8 cellular contexts compared by ENCODE assay signal in genomic region chr3:129824926-129825541, GRCh38.
A peak's percentile ranks its signal among the peaks of the same experiment; 100 is the strongest.
DNase-seq lines count a peak whose midpoint lies in the region; ATAC-seq, FAIRE-seq and TF ChIP-seq lines count a peak whose summit lies in the region.

No MANE protein-coding gene starts in this region.

- H3K27ac ChIP-seq in astrocyte (ENCODE audit: low read depth, low read length), result no peak overlapping the region

- no peak for ATAC-seq in GM19324 (IDR thresholded peaks at IDR 0.05; ENCODE audit: low FRiP score, unreplicated experiment)

- H3K79me2 ChIP-seq in astrocyte (ENCODE audit: insufficient read depth, low read length), result peaks cover 4% of the 10 kb centered on the region

- no peaks in the 10 kb centered on the region for H3K36me3 ChIP-seq in astrocyte (ENCODE audit: insufficient read depth, low read length)

- peak; percentile 76 for FAIRE-seq in astrocyte (lab: Jason Lieb, UNC)

- H3K9ac ChIP-seq in astrocyte (ENCODE audit: low read length), result no peak overlapping the region

- no peaks in the 10 kb centered on the region for H3K27me3 Mint-ChIP-seq in astrocyte (ENCODE audit: low read depth, unreplicated experiment)

- DNase-seq in stimulated activated naive CD4-positive, alpha-beta T cell (lab: John Stamatoyannopoulos, UW), result peak in 4 of 6 experiments; percentile 6 to 39 (median 22)
- no peak for DNase-seq in stimulated activated naive CD4-positive, alpha-beta T cell treated with Interleukin-2 at 50 U/mL for 16 hours (lab: John Stamatoyannopoulos, UW)
- DNase-seq in LHCN-M2 (ENCODE audit: low read depth), result peak; percentile 34
- DNase-seq in SHP77 (lab: John Stamatoyannopoulos, UW), result peak; percentile 34 to 38
- DNase-seq in astrocyte (ENCODE audit: low read depth), result peak; percentile 14
- peak; percentile 66 for DNase-seq in iPS-NIHi11 (ENCODE audit: low spot score)
- DNase-seq in stimulated activated CD4-positive, alpha-beta T cell treated with anti-CD3 and anti-CD28 coated beads, Interleukin-2, amount 100 ng/mL, for 24 hours, result peak; percentile 34 to 61

- H3K9me3 Mint-ChIP-seq in astrocyte (ENCODE audit: unreplicated experiment), result no peaks in the 10 kb centered on the region

- H2AFZ ChIP-seq in astrocyte (ENCODE audit: low read depth, low read length), result no peak overlapping the region

- no peak overlapping the region for H3K4me3 Mint-ChIP-seq in astrocyte (ENCODE audit: unreplicated experiment)

- H4K20me1 ChIP-seq in astrocyte (ENCODE audit: insufficient read depth, low read length), result no peaks in the 10 kb centered on the region

- no peaks in the 10 kb centered on the region for H3K9me3 ChIP-seq in astrocyte (ENCODE audit: insufficient read depth, low read depth, low read length)

- H3K27ac Mint-ChIP-seq in astrocyte (ENCODE audit: unreplicated experiment), result no peak overlapping the region

- no peaks in the 10 kb centered on the region for H3K36me3 Mint-ChIP-seq in astrocyte (ENCODE audit: low read depth, unreplicated experiment)

- peak; percentile 66 for TF ChIP-seq CTCF in astrocyte (IDR thresholded peaks at IDR 0.05; ENCODE audit: insufficient read depth, low read depth, low read length)

- peaks cover 2% of the 10 kb centered on the region for H3K4me1 ChIP-seq in astrocyte (ENCODE audit: insufficient read depth, low read length)

- peaks cover 11% of the 10 kb centered on the region for H3K4me1 Mint-ChIP-seq in astrocyte (ENCODE audit: low read depth, unreplicated experiment)

- H3K4me3 ChIP-seq in astrocyte (ENCODE audit: insufficient read depth, low read depth, low read length), result no peak overlapping the region

- no peak overlapping the region for H3K4me2 ChIP-seq in astrocyte (ENCODE audit: low read length)

- no peaks in the 10 kb centered on the region for H3K27me3 ChIP-seq in astrocyte (ENCODE audit: insufficient read depth, low read length)
